In genomic region chr16:19411298-19411697, GRCh38 we compare ENCODE assay signal across 13 cellular contexts. TPM values are rescaled to one million over a fixed set of nuclear protein-coding genes. Genes with fewer than 3 reads are reported as not detected.
DNase-seq lines count a peak whose midpoint lies in the region; ATAC-seq and TF ChIP-seq lines count a peak whose summit lies in the region.
"Had no signal": no experiment of that assay in that cellular context is flagged by ENCODE, and none has a peak within 500 bp of the region (broad histone marks: within the 10 kb centered on the region; RNA-seq: fewer than 3 reads in every experiment).

No MANE protein-coding gene starts in this region.

- no peak overlapping the region for H3K27ac ChIP-seq in cardiac muscle cell
- H3K27ac ChIP-seq: right lobe of liver had no signal

- intact Hi-C loops in Right ventricle myocardium inferior (cut with DNase I) (no loop called here), sciatic nerve (cut with DNase I) (no loop called here)

- H3K27ac Mint-ChIP-seq in activated T-helper 17 cell treated with anti-CD3 and anti-CD28 coated beads, Interleukin-2, amount 50 U/mL, for 72 hours, result no peak overlapping the region
- no peak overlapping the region for H3K27ac Mint-ChIP-seq in mesothelial cell of epicardium

- no peaks in the 10 kb centered on the region for H3K4me1 Mint-ChIP-seq in activated T-helper 17 cell treated with anti-CD3 and anti-CD28 coated beads, Interleukin-2, amount 50 U/mL, for 72 hours
- H3K4me1 Mint-ChIP-seq in mesothelial cell of epicardium, result peaks cover 11% of the 10 kb centered on the region

- DNase-seq in cardiac muscle cell (ENCODE audit: low read depth in 1 of 2, low spot score in 1 of 2), result no peak
- no peak for DNase-seq in Right ventricle myocardium inferior (ENCODE audit: missing footprints)
- DNase-seq in mesothelial cell of epicardium (ENCODE audit: low spot score in 2 of 2, unreplicated experiment in 2 of 2), result no peak
- DNase-seq in sciatic nerve (ENCODE audit: low spot score), result no peak
- no peak for DNase-seq in SW 1271 (lab: John Stamatoyannopoulos, UW)
- DNase-seq: NCI-H748 treated with DMSO at 0.1 percent for 48 hours had no signal

- H3K4me1 ChIP-seq in cardiac muscle cell (ENCODE audit: low read depth), result no peaks in the 10 kb centered on the region
- H3K4me1 ChIP-seq: BE2C had no signal

- H3K36me3 Mint-ChIP-seq in activated T-helper 17 cell treated with anti-CD3 and anti-CD28 coated beads, Interleukin-2, amount 50 U/mL, for 72 hours (ENCODE audit: low read depth), result no peaks in the 10 kb centered on the region
- no peaks in the 10 kb centered on the region for H3K36me3 Mint-ChIP-seq in mesothelial cell of epicardium

- TF ChIP-seq CTCF in cardiac muscle cell (IDR thresholded peaks at IDR 0.05; ENCODE audit: low read depth, low read length), result no peak
- TF ChIP-seq CTCF in mesothelial cell of epicardium (IDR thresholded peaks at IDR 0.05; ENCODE audit: unreplicated experiment), result no peak

- no peak for ATAC-seq in Right ventricle myocardium inferior
- ATAC-seq in activated T-helper 17 cell treated with anti-CD3 and anti-CD28 coated beads, Interleukin-2, amount 50 U/mL, for 72 hours (replicated peaks), result no peak
- no peak for ATAC-seq in GM18498 (IDR thresholded peaks at IDR 0.05; ENCODE audit: unreplicated experiment)
- ATAC-seq in sciatic nerve, result no peak
- ATAC-seq in HG02973 (IDR thresholded peaks at IDR 0.05; ENCODE audit: unreplicated experiment), result no peak
- ATAC-seq: left ventricle myocardium superior had no signal

- peak overlapping the region; percentile 28 for H3K4me3 Mint-ChIP-seq in activated T-helper 17 cell treated with anti-CD3 and anti-CD28 coated beads, Interleukin-2, amount 50 U/mL, for 72 hours
- H3K4me3 Mint-ChIP-seq in mesothelial cell of epicardium, result peak overlapping the region; percentile 82

- peaks cover 29% of the 10 kb centered on the region for H3K27me3 Mint-ChIP-seq in activated T-helper 17 cell treated with anti-CD3 and anti-CD28 coated beads, Interleukin-2, amount 50 U/mL, for 72 hours
- peaks cover 32% of the 10 kb centered on the region for H3K27me3 Mint-ChIP-seq in mesothelial cell of epicardium (ENCODE audit: low read depth)

- H3K9me3 Mint-ChIP-seq in activated T-helper 17 cell treated with anti-CD3 and anti-CD28 coated beads, Interleukin-2, amount 50 U/mL, for 72 hours, result no peaks in the 10 kb centered on the region
- peaks cover 11% of the 10 kb centered on the region for H3K9me3 Mint-ChIP-seq in mesothelial cell of epicardium

- H3K36me3 ChIP-seq in cardiac muscle cell, result no peaks in the 10 kb centered on the region
- H3K36me3 ChIP-seq: BE2C, right lobe of liver had no signal

- H3K9me3 ChIP-seq in cardiac muscle cell (ENCODE audit: low read depth), result no peaks in the 10 kb centered on the region
- H3K9me3 ChIP-seq: BE2C, right lobe of liver had no signal

- peak overlapping the region; percentile 19 for H3K4me3 ChIP-seq in cardiac muscle cell

- peaks cover 33% of the 10 kb centered on the region for H3K27me3 ChIP-seq in cardiac muscle cell

RNA-seq across cellular contexts. Expression of gene TMC5, which starts 6.4 kb away (rescaled TPM):
- total RNA-seq in cardiac muscle cell (0.21 TPM in 1 of 2 replicates, not detected in the other), Right ventricle myocardium inferior (not detected), mesothelial cell of epicardium (1.4 to 2.2 TPM (median 1.6 TPM) in 3 replicates), sciatic nerve (1.7 TPM)
- 0.09 TPM in 1 of 2 replicates, not detected in the other for polyA plus RNA-seq in cardiac muscle cell
- under 1 TPM; 0.09 to 0.32 TPM for total RNA-seq in activated T-helper 17 cell treated with anti-CD3 and anti-CD28 coated beads, Interleukin-2, amount 50 U/mL, for 72 hours
- total RNA-seq: glomerular endothelial cell, left ventricle myocardium superior had no signal
